In the genomic region with DNA sequence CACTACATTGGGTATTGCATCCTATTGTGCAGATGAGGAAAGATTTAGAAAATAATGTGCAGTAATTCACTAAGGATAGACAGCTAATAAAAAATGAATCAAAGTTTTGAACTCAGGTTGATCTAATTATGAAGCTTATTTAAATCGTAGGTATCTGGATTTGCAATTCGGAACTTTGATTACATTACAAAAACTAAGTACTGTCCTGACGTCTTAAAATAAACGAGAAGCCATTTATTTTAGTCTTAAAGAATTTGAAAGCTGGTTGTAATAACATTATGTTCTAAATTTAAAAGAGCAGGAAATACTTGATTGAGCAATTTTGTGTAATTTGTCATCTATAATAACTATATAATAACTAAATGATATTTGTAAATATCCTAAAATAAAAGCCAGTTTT, we compare ENCODE assay signal across 23 cellular contexts.
A peak's percentile ranks its signal among the peaks of the same experiment; 100 is the strongest.
DNase-seq lines count a peak whose midpoint lies in the region; ATAC-seq and TF ChIP-seq lines count a peak whose summit lies in the region.
"Had no signal": no experiment of that assay in that cellular context is flagged by ENCODE, and none has a peak within 500 bp of the region (broad histone marks: within the 10 kb centered on the region; RNA-seq: fewer than 3 reads in every experiment).

No MANE protein-coding gene starts in this region.

- no peak overlapping the region for H4K91ac ChIP-seq in mesenchymal stem cell (ENCODE audit: low read length)

- H3K4me1 ChIP-seq in esophagus muscularis mucosa = peaks cover 0 to 51% (median 45%) of the 10 kb centered on the region in 4 donors
- H3K4me1 ChIP-seq in mesenchymal stem cell (ENCODE audit: control insufficient read depth, insufficient read depth, low read depth, low read length) = no peaks in the 10 kb centered on the region
- H3K4me1 ChIP-seq: HAP-1, SJCRH30 had no signal

- no peak for TF ChIP-seq POLR2A in esophagus muscularis mucosa (IDR thresholded peaks at IDR 0.05; ENCODE audit: low read depth)

- no peak overlapping the region for H2BK5ac ChIP-seq in mesenchymal stem cell (ENCODE audit: low read depth, low read length, poor library complexity, severe bottlenecking)

- DNase-seq in esophagus muscularis mucosa (ENCODE audit: extremely low spot score) (no peak), mesenchymal stem cell (no peak), omental fat pad (ENCODE audit: low spot score) (no peak)
- DNase-seq in stimulated activated CD4-positive, alpha-beta T cell treated with anti-CD3 and anti-CD28 coated beads, Interleukin-2, amount 100 ng/mL, for 48 hours = no peak
- DNase-seq: CD8-positive, alpha-beta memory T cell; DMS 273 treated with DMSO at 0.1 percent for 48 hours; DMS79; GF-D8; GOT3; MM.1S; NCI-H2029; NCI-H446; NCI-H526; NCI-H82; NK-92 treated with Interleukin-12 subunit alpha and Interleukin-12 subunit beta, amount 100 ng/mL, for 24 hours; PC-3; SJCRH30 had no signal

- no peak overlapping the region for H2BK120ac ChIP-seq in mesenchymal stem cell (ENCODE audit: low read depth, low read length)

- no peak overlapping the region for H2AFZ ChIP-seq in mesenchymal stem cell (ENCODE audit: low read depth, low read length)

- no peak for TF ChIP-seq CTCF in esophagus muscularis mucosa (IDR thresholded peaks at IDR 0.05)
- no peak for TF ChIP-seq CTCF in omental fat pad (IDR thresholded peaks at IDR 0.05)

- H3K27me3 ChIP-seq in esophagus muscularis mucosa (no peaks in the 10 kb centered on the region), mesenchymal stem cell (ENCODE audit: control insufficient read depth in 1 of 2, insufficient read depth in 1 of 2, low read length in 2 of 2) (no peaks in the 10 kb centered on the region)
- H3K27me3 ChIP-seq: SJCRH30 had no signal

- peak overlapping the region; percentile 48 to 68 (median 66) for H3K27ac ChIP-seq in esophagus muscularis mucosa (replicated peaks in 1 of 4)
- no peak overlapping the region for H3K27ac ChIP-seq in mesenchymal stem cell (ENCODE audit: low read length, poor library complexity, severe bottlenecking)
- H3K27ac ChIP-seq: C4-2B, KMS-11, SJCRH30 had no signal

- H3K4ac ChIP-seq in mesenchymal stem cell (ENCODE audit: low read depth in 1 of 2, low read length in 2 of 2) = no peak overlapping the region

- H3K9ac ChIP-seq in mesenchymal stem cell (ENCODE audit: low read length) = peak overlapping the region; percentile 75
- H3K9ac ChIP-seq: KMS-11 had no signal

- H3K4me3 ChIP-seq in esophagus muscularis mucosa (peak overlapping the region in 1 of 4 donors; percentile 17), mesenchymal stem cell (ENCODE audit: insufficient read depth in 1 of 2, low read depth in 1 of 2, low read length in 2 of 2) (peak overlapping the region in 1 of 2 experiments; percentile 15)
- H3K4me3 ChIP-seq: HAP-1, SJCRH30 had no signal

- H2BK12ac ChIP-seq in mesenchymal stem cell (ENCODE audit: low read length in 2 of 2) = no peak overlapping the region

- peaks cover 0 to 12% (median 4%) of the 10 kb centered on the region in 4 donors for H3K36me3 ChIP-seq in esophagus muscularis mucosa
- peaks cover 2 to 86% of the 10 kb centered on the region in 2 experiments for H3K36me3 ChIP-seq in mesenchymal stem cell (ENCODE audit: control insufficient read depth in 1 of 2, insufficient read depth in 2 of 2, low read depth in 1 of 2, low read length in 2 of 2)
- H3K36me3 ChIP-seq: HAP-1, SJCRH30 had no signal

- H3K4me2 ChIP-seq in mesenchymal stem cell (ENCODE audit: low read length, poor library complexity, severe bottlenecking) = no peak overlapping the region
- H3K4me2 ChIP-seq: KMS-11 had no signal

- ATAC-seq in SK-N-SH treated with all-trans-retinoic acid at 6 μM for 48 hours = no peak; the same call in 2 of the 3 replicates
- ATAC-seq in omental fat pad (ENCODE audit: low FRiP score) = no peak
- no peak for ATAC-seq in GM18519 (IDR thresholded peaks at IDR 0.05; ENCODE audit: low FRiP score, unreplicated experiment)
- no peak for ATAC-seq in GM19397 (IDR thresholded peaks at IDR 0.05; ENCODE audit: unreplicated experiment)
- ATAC-seq: PC-3 had no signal

- no peak overlapping the region for H3K14ac ChIP-seq in mesenchymal stem cell (ENCODE audit: low read length in 2 of 2)

- no peak overlapping the region for H3K23ac ChIP-seq in mesenchymal stem cell (ENCODE audit: low read length in 2 of 2)

- 33% methylated on average over 4 of the region's 4 CpGs for WGBS in esophagus muscularis mucosa
- WGBS in mesenchymal stem cell = 100% methylated on average over 1 of the region's 4 CpGs

- H3K18ac ChIP-seq in mesenchymal stem cell (ENCODE audit: low read depth in 1 of 2, low read length in 2 of 2) = no peak overlapping the region

- intact Hi-C loops in esophagus muscularis mucosa (cut with DNase I) = no loop called here

- H3K9me3 ChIP-seq in esophagus muscularis mucosa (no peaks in the 10 kb centered on the region), mesenchymal stem cell (ENCODE audit: control insufficient read depth, low read length) (no peaks in the 10 kb centered on the region)
- H3K9me3 ChIP-seq: HAP-1, SJCRH30 had no signal

- TF ChIP-seq EP300 in esophagus muscularis mucosa (IDR thresholded peaks at IDR 0.05) = no peak

- H4K8ac ChIP-seq in mesenchymal stem cell (ENCODE audit: low read length) = no peak overlapping the region

- H2BK15ac ChIP-seq in mesenchymal stem cell (ENCODE audit: low read depth, poor library complexity, severe bottlenecking) = no peak overlapping the region

- no peak overlapping the region for H2AK5ac ChIP-seq in mesenchymal stem cell (ENCODE audit: low read length, severe bottlenecking)

- no peaks in the 10 kb centered on the region for H3K79me1 ChIP-seq in mesenchymal stem cell (replicated peaks; ENCODE audit: low read length, poor library complexity, severe bottlenecking)

TF ChIP-seq in SK-N-SH treated with all-trans-retinoic acid at 6 μM for 48 hours, 23 proteins besides CTCF, POLR2A, EP300 and RAD21:
- TF ChIP-seq ZC3H10 (CRISPR knock-in tag; IDR thresholded peaks at IDR 0.05) = peak; percentile 51; the same call in 1 of the 2 replicates
- TF ChIP-seq, protein P1, sequence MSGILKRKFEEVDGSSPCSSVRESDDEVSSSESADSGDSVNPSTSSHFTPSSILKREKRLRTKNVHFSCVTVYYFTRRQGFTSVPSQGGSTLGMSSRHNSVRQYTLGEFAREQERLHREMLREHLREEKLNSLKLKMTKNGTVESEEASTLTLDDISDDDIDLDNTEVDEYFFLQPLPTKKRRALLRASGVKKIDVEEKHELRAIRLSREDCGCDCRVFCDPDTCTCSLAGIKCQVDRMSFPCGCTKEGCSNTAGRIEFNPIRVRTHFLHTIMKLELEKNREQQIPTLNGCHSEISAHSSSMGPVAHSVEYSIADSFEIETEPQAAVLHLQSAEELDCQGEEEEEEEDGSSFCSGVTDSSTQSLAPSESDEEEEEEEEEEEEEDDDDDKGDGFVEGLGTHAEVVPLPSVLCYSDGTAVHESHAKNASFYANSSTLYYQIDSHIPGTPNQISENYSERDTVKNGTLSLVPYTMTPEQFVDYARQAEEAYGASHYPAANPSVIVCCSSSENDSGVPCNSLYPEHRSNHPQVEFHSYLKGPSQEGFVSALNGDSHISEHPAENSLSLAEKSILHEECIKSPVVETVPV (CRISPR knock-in tag; IDR thresholded peaks at IDR 0.05) = no peak
